Comparison of ENCODE assay signal across 20 cellular contexts in genomic region chr2:202072737-202073396, GRCh38. TPM values are rescaled to one million over a fixed set of nuclear protein-coding genes. Genes with fewer than 3 reads are reported as not detected.
DNase-seq lines count a peak whose midpoint lies in the region; ATAC-seq, FAIRE-seq and TF ChIP-seq lines count a peak whose summit lies in the region.
"Had no signal": no experiment of that assay in that cellular context is flagged by ENCODE, and none has a peak within 500 bp of the region (broad histone marks: within the 10 kb centered on the region; RNA-seq: fewer than 3 reads in every experiment).

TSS of gene KIAA2012 (plus strand) at chr2:202073255. CDS start at chr2:202073628, 373 bp downstream.

- H3K36me3 ChIP-seq in pancreas (no peaks in the 10 kb centered on the region), colonic mucosa (no peaks in the 10 kb centered on the region)
- H3K36me3 ChIP-seq: BLaER1, prostate gland, SJSA1 had no signal

- no peak for FAIRE-seq in pancreas (lab: Jason Lieb, UNC)
- FAIRE-seq: GM18507 had no signal

- peaks cover 3% of the 10 kb centered on the region for H3K27me3 Mint-ChIP-seq in endothelial cell (ENCODE audit: unreplicated experiment)

- TF ChIP-seq CTCF in endothelial cell (IDR thresholded peaks at IDR 0.05; ENCODE audit: unreplicated experiment) (no peak), pancreas (IDR thresholded peaks at IDR 0.05) (no peak), colonic mucosa (IDR thresholded peaks at IDR 0.05) (no peak)

- no peak within 1 kb of the TSS for H3K27ac ChIP-seq in pancreas
- no peak within 1 kb of the TSS for H3K27ac ChIP-seq in colonic mucosa
- H3K27ac ChIP-seq: 22Rv1, BLaER1, prostate gland, SJSA1 had no signal

- H3K4me3 ChIP-seq in pancreas (no peak within 1 kb of the TSS), colonic mucosa (no peak within 1 kb of the TSS)
- H3K4me3 ChIP-seq: BLaER1, prostate gland, SJSA1 had no signal

- H3K4me1 Mint-ChIP-seq in endothelial cell (ENCODE audit: unreplicated experiment) = peaks cover 4% of the 10 kb centered on the region

- no peaks in the 10 kb centered on the region for H3K36me3 Mint-ChIP-seq in endothelial cell (ENCODE audit: low read depth, unreplicated experiment)

- H3K27me3 ChIP-seq in pancreas = no peaks in the 10 kb centered on the region
- no peaks in the 10 kb centered on the region for H3K27me3 ChIP-seq in colonic mucosa
- H3K27me3 ChIP-seq: BLaER1, SJSA1 had no signal

- no peaks in the 10 kb centered on the region for H3K9me3 Mint-ChIP-seq in endothelial cell (ENCODE audit: unreplicated experiment)
- H3K9me3 Mint-ChIP-seq: stimulated activated naive CD8-positive, alpha-beta T cell treated with anti-CD3 and anti-CD28 coated beads, Interleukin-15, Interleukin-2, amounts not matched to agents 100 ng/mL and 50 ng/mL, for 24 hours had no signal

- intact Hi-C loops in pancreas (cut with DNase I) (no loop called here), colonic mucosa (cut with DNase I) (no loop called here)

- H3K27ac Mint-ChIP-seq in endothelial cell (ENCODE audit: unreplicated experiment) = peak within 1 kb of the TSS; percentile 44
- H3K27ac Mint-ChIP-seq: stimulated activated naive CD8-positive, alpha-beta T cell treated with anti-CD3 and anti-CD28 coated beads, Interleukin-15, Interleukin-2, amounts not matched to agents 100 ng/mL and 50 ng/mL, for 24 hours had no signal

- 22 to 25% methylated on average over 11 of the region's 11 CpGs for WGBS in pancreas, 2 donors

- peak; percentile 43 to 80 (median 75) for ATAC-seq in pancreas
- no peak for ATAC-seq in HG02981 (IDR thresholded peaks at IDR 0.05; ENCODE audit: unreplicated experiment)
- ATAC-seq: left lobe of liver had no signal

- no peak within 1 kb of the TSS for H3K4me3 Mint-ChIP-seq in endothelial cell (ENCODE audit: unreplicated experiment)
- H3K4me3 Mint-ChIP-seq: stimulated activated naive CD8-positive, alpha-beta T cell treated with anti-CD3 and anti-CD28 coated beads, Interleukin-15, Interleukin-2, amounts not matched to agents 100 ng/mL and 50 ng/mL, for 24 hours had no signal

- no peaks in the 10 kb centered on the region for H3K4me1 ChIP-seq in pancreas
- peaks cover 5% of the 10 kb centered on the region for H3K4me1 ChIP-seq in colonic mucosa
- H3K4me1 ChIP-seq: BLaER1, prostate gland had no signal

- no peak within 1 kb of the TSS for H3K9ac ChIP-seq in colonic mucosa (ENCODE audit: low read depth in 2 of 2, low read length in 2 of 2)
- H3K9ac ChIP-seq: BLaER1 had no signal

- H3K9me3 ChIP-seq in pancreas (no peaks in the 10 kb centered on the region), colonic mucosa (no peaks in the 10 kb centered on the region)
- H3K9me3 ChIP-seq: BLaER1, prostate gland, SJSA1 had no signal

- DNase-seq in DMS53 (lab: John Stamatoyannopoulos, UW) = peak; percentile 30
- DNase-seq in DMS53 treated with DMSO at 0.1 percent for 48 hours (lab: John Stamatoyannopoulos, UW; ENCODE audit: unreplicated experiment) = no peak
- DNase-seq in NCI-H748 (lab: John Stamatoyannopoulos, UW; ENCODE audit: unreplicated experiment) = peak; percentile 81
- peak; percentile 34 for DNase-seq in endothelial cell (ENCODE audit: low spot score)
- no peak for DNase-seq in pancreas
- no peak for DNase-seq in colonic mucosa
- DNase-seq in effector CD4-positive, alpha-beta T cell = no peak
- DNase-seq: activated CD8-positive, alpha-beta memory T cell treated with anti-CD3 and anti-CD28 coated beads, Interleukin-2, amount 50 U/mL, for 48 hours; activated naive CD4-positive, alpha-beta T cell treated with anti-CD3 and anti-CD28 coated beads, Interleukin-2, amount 50 U/mL, for 16 hours; NCI-H226; OCI-M1; T-helper 9 cell had no signal

RNA-seq across cellular contexts. Expression of gene KIAA2012, which starts in this region (rescaled TPM):
- total RNA-seq in endothelial cell (ENCODE audit: unreplicated experiment) (0.08 TPM), pancreas (not detected), colonic mucosa (not detected)
- under 1 TPM; 0.04 to 0.09 TPM for polyA plus RNA-seq in pancreas

Comparison
In these comparisons a context has a peak if more than half of its experiments do, and no peak if none do; other contexts are left out.
1. DNase-seq: peak in DMS53 (single experiment) and NCI-H748 (single experiment); none in DMS53 treated with DMSO at 0.1 percent for 48 hours (single experiment), pancreas (0 of 6), colonic mucosa (single experiment) and effector CD4-positive, alpha-beta T cell (single experiment).
2. Peak in DNase-seq in endothelial cell; RNA of the gene not detected or under 1 TPM.
3. Peak in ATAC-seq in pancreas; RNA of the gene not detected or under 1 TPM.